ENCODE assay signal across 13 cellular contexts in genomic region chr11:119484741-119485605, GRCh38.
A peak's percentile ranks its signal among the peaks of the same experiment; 100 is the strongest.
DNase-seq lines count a peak whose midpoint lies in the region; ATAC-seq, FAIRE-seq and TF ChIP-seq lines count a peak whose summit lies in the region.
"Had no signal": no experiment of that assay in that cellular context is flagged by ENCODE, and none has a peak within 500 bp of the region (broad histone marks: within the 10 kb centered on the region; RNA-seq: fewer than 3 reads in every experiment).

No MANE protein-coding gene starts in this region.

- POLR2A ChIA-PET in activated B cell treated with CpG ODN at 0.5 μM for 24 hours (lab: Charles Lee), result no interaction called here

- H3K4me1 Mint-ChIP-seq in CD14-positive monocyte (peaks cover 2% of the 10 kb centered on the region), activated B cell treated with CpG ODN at 0.5 μM for 24 hours (peaks cover 5% of the 10 kb centered on the region)

- H3K4me1 ChIP-seq in left lung, result peaks cover 0 to 4% of the 10 kb centered on the region in 2 donors

- TF ChIP-seq POLR2A in GM12891 (IDR thresholded peaks at IDR 0.05; ENCODE audit: low read depth, low read length), result no peak

- H3K27me3 Mint-ChIP-seq in CD14-positive monocyte (ENCODE audit: low read depth in 3 of 3) (peaks cover 7 to 10% (median 8%) of the 10 kb centered on the region in 3 donors), activated B cell treated with CpG ODN at 0.5 μM for 24 hours (peaks cover 47% of the 10 kb centered on the region)

- no peaks in the 10 kb centered on the region for H3K36me3 ChIP-seq in left lung

- peak; percentile 16 for FAIRE-seq in GM12891 (lab: Jason Lieb, UNC)
- FAIRE-seq: HTR-8/SVneo had no signal

- ATAC-seq in activated B cell treated with CpG ODN at 0.5 μM for 24 hours (ENCODE audit: low read depth) (peak; percentile 29), left lung (no peak), GM21825 (IDR thresholded peaks at IDR 0.05; ENCODE audit: unreplicated experiment) (no peak)
- ATAC-seq: T-cell had no signal

- H3K27ac Mint-ChIP-seq in CD14-positive monocyte (no peak overlapping the region), activated B cell treated with CpG ODN at 0.5 μM for 24 hours (no peak overlapping the region)
- H3K27ac Mint-ChIP-seq: T-cell had no signal

- H3K27me3 ChIP-seq in left lung, result peaks cover 0 to 7% of the 10 kb centered on the region in 2 donors

- H3K4me3 Mint-ChIP-seq in CD14-positive monocyte (no peak overlapping the region), activated B cell treated with CpG ODN at 0.5 μM for 24 hours (no peak overlapping the region)
- H3K4me3 Mint-ChIP-seq: T-cell had no signal

- DNase-seq in CD14-positive monocyte (ENCODE audit: low spot score), result peak; percentile 26
- DNase-seq in GM12891 (ENCODE audit: insufficient read length, low spot score), result no peak
- DNase-seq in activated B cell treated with CpG ODN at 0.5 μM for 24 hours, result no peak
- DNase-seq in left lung, result peak; percentile 25 to 56
- no peak for DNase-seq in hypothalamus (lab: John Stamatoyannopoulos, UW)
- DNase-seq in KG1 (lab: John Stamatoyannopoulos, UW), result no peak
- no peak for DNase-seq in SKM-1 treated with dmso at 0.1 percent for 144 hours (lab: John Stamatoyannopoulos, UW; ENCODE audit: unreplicated experiment)
- DNase-seq: DMS79 treated with DMSO at 0.1 percent for 48 hours, NCI-H2227 treated with DMSO at 0.1 percent for 48 hours, T-cell had no signal

- H3K27ac ChIP-seq in left lung, result no peak overlapping the region
- H3K27ac ChIP-seq: parathyroid adenoma had no signal

- H3K9me3 Mint-ChIP-seq in CD14-positive monocyte, result no peaks in the 10 kb centered on the region
- H3K9me3 Mint-ChIP-seq in activated B cell treated with CpG ODN at 0.5 μM for 24 hours, result no peaks in the 10 kb centered on the region
- H3K9me3 Mint-ChIP-seq: T-cell had no signal

- intact Hi-C loops in CD14-positive monocyte (cut with micrococcal nuclease), result loop anchor here (5.0 to 10.0 kb wide), 3 partner anchors 140 to 242 kb away; partner anchors contain the start of gene NECTIN1 (in 2 of the 2)
- intact Hi-C loops in activated B cell treated with CpG ODN at 0.5 μM for 24 hours (cut with micrococcal nuclease), result no loop called here
- intact Hi-C loops in left lung (cut with DNase I), result loop anchor here in 1 of 2 donors (5.0 kb wide), 1 partner anchor 242 kb away; the partner anchor contains the start of gene NECTIN1

- CTCF ChIA-PET in activated B cell treated with CpG ODN at 0.5 μM for 24 hours (lab: Charles Lee), result interaction anchor here (1.3 to 1.5 kb wide), 3 partner anchors 10 to 49 kb away, joined by 3 read pairs; no protein-coding TSS in a partner anchor

- TF ChIP-seq CTCF in CD14-positive monocyte (IDR thresholded peaks at IDR 0.05) (peak; percentile 15), activated B cell treated with CpG ODN at 0.5 μM for 24 hours (IDR thresholded peaks at IDR 0.05) (no peak), left lung (IDR thresholded peaks at IDR 0.05) (no peak)

- no peaks in the 10 kb centered on the region for H3K9me3 ChIP-seq in left lung

- H3K4me3 ChIP-seq in left lung, result no peak overlapping the region

- H3K36me3 Mint-ChIP-seq in CD14-positive monocyte, result no peaks in the 10 kb centered on the region
- no peaks in the 10 kb centered on the region for H3K36me3 Mint-ChIP-seq in activated B cell treated with CpG ODN at 0.5 μM for 24 hours (ENCODE audit: low read depth)
- H3K36me3 Mint-ChIP-seq: T-cell had no signal

TF ChIP-seq in GM12891, 5 proteins besides CTCF, POLR2A, EP300 and RAD21:
- TF ChIP-seq PAX5 (IDR thresholded peaks at IDR 0.05; ENCODE audit: insufficient read depth, low read length, severe bottlenecking) (no peak), TAF1 (IDR thresholded peaks at IDR 0.05; ENCODE audit: low read depth, low read length) (no peak), POLR2AphosphoS5 (IDR thresholded peaks at IDR 0.05; ENCODE audit: low read depth, low read length) (no peak), POU2F2 (IDR thresholded peaks at IDR 0.05; ENCODE audit: low read depth, low read length) (no peak), SPI1 (IDR thresholded peaks at IDR 0.05; ENCODE audit: low read depth, low read length) (no peak)

Comparison
In these comparisons a context has a peak if more than half of its experiments do, and no peak if none do; other contexts are left out.
1. DNase-seq: peak in CD14-positive monocyte (single experiment) and left lung (2 of 2); none in GM12891 (single experiment), activated B cell treated with CpG ODN at 0.5 μM for 24 hours (single experiment), hypothalamus (0 of 51), KG1 (single experiment) and SKM-1 treated with dmso at 0.1 percent for 144 hours (single experiment).